Comparison of ENCODE assay signal across 14 cellular contexts in genomic region chr9:125484632-125485282, GRCh38.
DNase-seq lines count a peak whose midpoint lies in the region; ATAC-seq, FAIRE-seq and TF ChIP-seq lines count a peak whose summit lies in the region.
"Had no signal": no experiment of that assay in that cellular context is flagged by ENCODE, and none has a peak within 500 bp of the region (broad histone marks: within the 10 kb centered on the region; RNA-seq: fewer than 3 reads in every experiment).

No MANE protein-coding gene starts in this region.

- FAIRE-seq in astrocyte (lab: Jason Lieb, UNC), result peak; percentile 69

- no peak for TF ChIP-seq CTCF in astrocyte (IDR thresholded peaks at IDR 0.05; ENCODE audit: insufficient read depth, low read depth, low read length)
- no peak for TF ChIP-seq CTCF in heart right ventricle (IDR thresholded peaks at IDR 0.05)
- TF ChIP-seq CTCF in Caco-2 (IDR thresholded peaks at IDR 0.05; ENCODE audit: insufficient read depth in 1 of 2, low read depth in 1 of 2, low read length in 1 of 2, severe bottlenecking in 1 of 2, unreplicated experiment in 1 of 2), result no peak

- H3K36me3 Mint-ChIP-seq in astrocyte (ENCODE audit: low read depth, unreplicated experiment), result peaks cover 7% of the 10 kb centered on the region
- peaks cover 8% of the 10 kb centered on the region for H3K36me3 Mint-ChIP-seq in activated CD4-positive, alpha-beta T cell treated with anti-CD3 and anti-CD28 coated beads for 36 hours (ENCODE audit: low read depth)
- H3K36me3 Mint-ChIP-seq in Caco-2 (ENCODE audit: insufficient read depth, unreplicated experiment), result peaks cover 15% of the 10 kb centered on the region

- peak; percentile 31 to 66 (median 49) for ATAC-seq in heart right ventricle
- ATAC-seq in HG03565 (IDR thresholded peaks at IDR 0.05; ENCODE audit: unreplicated experiment), result no peak
- no peak for ATAC-seq in activated CD4-positive, alpha-beta T cell treated with anti-CD3 and anti-CD28 coated beads for 36 hours
- ATAC-seq: GM12878 had no signal

- intact Hi-C loops in heart right ventricle (cut with DNase I) (no loop called here), Caco-2 (cut with micrococcal nuclease; ENCODE audit: unreplicated experiment) (no loop called here)
- intact Hi-C loops in activated CD4-positive, alpha-beta T cell treated with anti-CD3 and anti-CD28 coated beads for 36 hours (cut with DNase I, micrococcal nuclease), result no loop called here

- WGBS in heart right ventricle, 2 donors, result 72 to 80% methylated on average over 6 of the region's 6 CpGs

- peaks cover 14% of the 10 kb centered on the region for H3K4me1 ChIP-seq in astrocyte (ENCODE audit: insufficient read depth, low read length)
- H3K4me1 ChIP-seq in heart right ventricle, result peaks cover 0 to 35% (median 20%) of the 10 kb centered on the region in 9 donors
- H3K4me1 ChIP-seq in Caco-2, result peaks cover 4% of the 10 kb centered on the region; the same call in 1 of the 2 replicates

- peaks cover 4% of the 10 kb centered on the region for H4K20me1 ChIP-seq in astrocyte (ENCODE audit: insufficient read depth, low read length)

- H3K27ac Mint-ChIP-seq in astrocyte (ENCODE audit: unreplicated experiment) (no peak overlapping the region), Caco-2 (ENCODE audit: unreplicated experiment) (no peak overlapping the region)
- H3K27ac Mint-ChIP-seq in activated CD4-positive, alpha-beta T cell treated with anti-CD3 and anti-CD28 coated beads for 36 hours, result no peak overlapping the region
- H3K27ac Mint-ChIP-seq: T-helper 1 cell treated with Interleukin-12 subunit alpha and Interleukin-12 subunit beta and Interleukin-4 antibody, amounts not matched to agents 30 μg/mL and 1 μg/mL, for 36 hours had no signal

- no peak overlapping the region for H3K4me3 ChIP-seq in astrocyte (ENCODE audit: insufficient read depth, low read depth, low read length)
- H3K4me3 ChIP-seq in heart right ventricle, result no peak overlapping the region
- no peak overlapping the region for H3K4me3 ChIP-seq in Caco-2 (ENCODE audit: low read depth, low read length)
- H3K4me3 ChIP-seq: GM12878 had no signal

- no peaks in the 10 kb centered on the region for H3K27me3 ChIP-seq in astrocyte (ENCODE audit: insufficient read depth, low read length)
- H3K27me3 ChIP-seq in heart right ventricle, result no peaks in the 10 kb centered on the region
- no peaks in the 10 kb centered on the region for H3K27me3 ChIP-seq in Caco-2 (replicated peaks; ENCODE audit: control insufficient read depth, insufficient read depth, low read length)

- H3K4me3 Mint-ChIP-seq in astrocyte (ENCODE audit: unreplicated experiment) (no peak overlapping the region), Caco-2 (ENCODE audit: unreplicated experiment) (no peak overlapping the region)
- H3K4me3 Mint-ChIP-seq in activated CD4-positive, alpha-beta T cell treated with anti-CD3 and anti-CD28 coated beads for 36 hours, result no peak overlapping the region
- H3K4me3 Mint-ChIP-seq: CD4-positive, CD25-positive, alpha-beta regulatory T cell; T-helper 1 cell treated with Interleukin-12 subunit alpha and Interleukin-12 subunit beta and Interleukin-4 antibody, amounts not matched to agents 30 μg/mL and 1 μg/mL, for 36 hours had no signal

- CTCF ChIA-PET in activated CD4-positive, alpha-beta T cell treated with anti-CD3 and anti-CD28 coated beads for 36 hours (lab: Charles Lee), result no interaction called here
- CTCF ChIA-PET in Caco-2 (lab: Charles Lee), result no interaction called here

- H3K9me3 Mint-ChIP-seq in astrocyte (ENCODE audit: unreplicated experiment) (no peaks in the 10 kb centered on the region), Caco-2 (ENCODE audit: unreplicated experiment) (no peaks in the 10 kb centered on the region)
- no peaks in the 10 kb centered on the region for H3K9me3 Mint-ChIP-seq in activated CD4-positive, alpha-beta T cell treated with anti-CD3 and anti-CD28 coated beads for 36 hours (ENCODE audit: low read depth)
- H3K9me3 Mint-ChIP-seq: T-helper 1 cell treated with Interleukin-12 subunit alpha and Interleukin-12 subunit beta and Interleukin-4 antibody, amounts not matched to agents 30 μg/mL and 1 μg/mL, for 36 hours had no signal

- DNase-seq in EH (ENCODE audit: low read depth) (peak; percentile 92), astrocyte (ENCODE audit: low read depth) (peak; percentile 96), heart right ventricle (no peak), renal cortical epithelial cell (ENCODE audit: low read depth) (peak; percentile 96), SKM-1 treated with dmso at 0.1 percent for 144 hours (lab: John Stamatoyannopoulos, UW; ENCODE audit: unreplicated experiment) (no peak), Caco-2 (no peak)
- DNase-seq in activated CD4-positive, alpha-beta T cell treated with anti-CD3 and anti-CD28 coated beads for 36 hours, result no peak
- DNase-seq: activated T-cell treated with anti-CD3 and anti-CD28 coated beads, Interleukin-2, amount 50 U/mL, for 1 hour; CD4-positive, CD25-positive, alpha-beta regulatory T cell; NCI-H774; stimulated activated CD4-positive, alpha-beta T cell treated with anti-CD3 and anti-CD28 coated beads, Interleukin-15, amount 100 ng/mL, for 24 hours had no signal

- H3K27ac ChIP-seq in astrocyte (ENCODE audit: low read depth, low read length) (peak overlapping the region; percentile 55), heart right ventricle (peak overlapping the region in 9 of 10 donors; percentile 50 to 74 (median 68))

- peak overlapping the region; percentile 30 for H3K9ac ChIP-seq in astrocyte (ENCODE audit: low read length)

- no peak overlapping the region for H2AFZ ChIP-seq in astrocyte (ENCODE audit: low read depth, low read length)

- H3K79me2 ChIP-seq in astrocyte (ENCODE audit: insufficient read depth, low read length), result no peaks in the 10 kb centered on the region

- peaks cover 27% of the 10 kb centered on the region for H3K4me1 Mint-ChIP-seq in astrocyte (ENCODE audit: low read depth, unreplicated experiment)
- no peaks in the 10 kb centered on the region for H3K4me1 Mint-ChIP-seq in activated CD4-positive, alpha-beta T cell treated with anti-CD3 and anti-CD28 coated beads for 36 hours
- no peaks in the 10 kb centered on the region for H3K4me1 Mint-ChIP-seq in Caco-2 (ENCODE audit: low read depth, unreplicated experiment)

- BruUV-seq in Caco-2 (replicated peaks; lab: Mats Ljungman, UMichigan), result no TSS peak

- peak overlapping the region; percentile 67 for H3K4me2 ChIP-seq in astrocyte (ENCODE audit: low read length)

- POLR2A ChIA-PET in activated CD4-positive, alpha-beta T cell treated with anti-CD3 and anti-CD28 coated beads for 36 hours (lab: Charles Lee), result no interaction called here
- POLR2A ChIA-PET in Caco-2 (lab: Charles Lee), result no interaction called here

- H3K27me3 Mint-ChIP-seq in astrocyte (ENCODE audit: low read depth, unreplicated experiment) (no peaks in the 10 kb centered on the region), Caco-2 (ENCODE audit: insufficient read depth, unreplicated experiment) (no peaks in the 10 kb centered on the region)
- no peaks in the 10 kb centered on the region for H3K27me3 Mint-ChIP-seq in activated CD4-positive, alpha-beta T cell treated with anti-CD3 and anti-CD28 coated beads for 36 hours
- H3K27me3 Mint-ChIP-seq: CD4-positive, CD25-positive, alpha-beta regulatory T cell had no signal

- H3K9me3 ChIP-seq in astrocyte (ENCODE audit: insufficient read depth, low read depth, low read length) (no peaks in the 10 kb centered on the region), heart right ventricle (no peaks in the 10 kb centered on the region), Caco-2 (no peaks in the 10 kb centered on the region)

- H3K36me3 ChIP-seq in astrocyte (ENCODE audit: insufficient read depth, low read length) (peaks cover 9% of the 10 kb centered on the region), heart right ventricle (peaks cover 0 to 40% (median 0%) of the 10 kb centered on the region in 9 donors), Caco-2 (ENCODE audit: control insufficient read depth, insufficient read depth, low read length) (no peaks in the 10 kb centered on the region)

Comparison
In these comparisons a context has a peak if more than half of its experiments do, and no peak if none do; other contexts are left out.
1. DNase-seq: peak in EH (single experiment), astrocyte (single experiment) and renal cortical epithelial cell (single experiment); none in heart right ventricle (0 of 2), SKM-1 treated with dmso at 0.1 percent for 144 hours (single experiment), activated CD4-positive, alpha-beta T cell treated with anti-CD3 and anti-CD28 coated beads for 36 hours (single experiment) and Caco-2 (0 of 2).
2. ATAC-seq: peak in heart right ventricle (8 of 8); none in HG03565 (single experiment) and activated CD4-positive, alpha-beta T cell treated with anti-CD3 and anti-CD28 coated beads for 36 hours (single experiment).